Comparison of ENCODE assay signal across 28 cellular contexts in genomic region chr1:99559166-99559565, GRCh38.
"Had no signal": no experiment of that assay in that cellular context is flagged by ENCODE, and none has a peak within 500 bp of the region (broad histone marks: within the 10 kb centered on the region; RNA-seq: fewer than 3 reads in every experiment).

No MANE protein-coding gene starts in this region.

- ATAC-seq: heart right ventricle; left lobe of liver; mucosa of descending colon; natural killer cell treated with Interleukin-12 subunit alpha and Interleukin-12 subunit beta and Interleukin-15 and Interleukin-18, amount 100 ng/mL, for 72 hours; right cardiac atrium; stimulated activated memory B cell treated with anti-CD40 and anti-IgM and Interleukin-4, amounts not matched to agents 10 μg/mL and 1 μg/mL and 100 μg/mL, for 72 hours; stimulated activated naive CD8-positive, alpha-beta T cell treated with anti-CD3 and anti-CD28 coated beads, Interleukin-15, Interleukin-2, amounts not matched to agents 100 U/mL and 50 U/mL, for 24 hours had no signal

- H3K4me3 ChIP-seq: colonic mucosa, esophagus muscularis mucosa, heart right ventricle, lung, mucosa of descending colon, prostate gland, skin epidermis, spleen, testis, tibial artery had no signal

- H3K9ac ChIP-seq: parathyroid adenoma had no signal

- H3K79me2 ChIP-seq: parathyroid adenoma had no signal

- DNase-seq: colonic mucosa; effector CD8-positive, alpha-beta T cell; endodermal cell; foreskin melanocyte; glutamatergic neuron; heart right ventricle; hypothalamus; immature natural killer cell; islet precursor cell; mucosa of descending colon; naive B cell; right cardiac atrium; spleen; stimulated activated CD4-positive, alpha-beta T cell treated with anti-CD3 and anti-CD28 coated beads, Interleukin-4, amount 100 ng/mL, for 4 hours; stimulated activated naive CD8-positive, alpha-beta T cell treated with anti-CD3 and anti-CD28 coated beads, Interleukin-15, Interleukin-2, amounts not matched to agents 100 U/mL and 50 U/mL, for 24 hours; substantia nigra; testis; tibial artery had no signal

- H3K27ac ChIP-seq: colonic mucosa, esophagus muscularis mucosa, heart right ventricle, neutrophil, parathyroid adenoma, prostate gland, spleen, testis, tibial artery had no signal

- FAIRE-seq: endothelial cell of umbilical vein had no signal

- H3K27me3 ChIP-seq: colonic mucosa, esophagus muscularis mucosa, heart right ventricle, neutrophil, spleen, testis, tibial artery had no signal

- H2AFZ ChIP-seq: parathyroid adenoma had no signal

- H3K36me3 ChIP-seq: colonic mucosa, esophagus muscularis mucosa, heart right ventricle, neutrophil, prostate gland, spleen, tibial artery had no signal

- H3K9me3 ChIP-seq: colonic mucosa, esophagus muscularis mucosa, mucosa of descending colon, neutrophil, prostate gland, testis, tibial artery had no signal

- H3K4me1 ChIP-seq: colonic mucosa, heart right ventricle, parathyroid adenoma, prostate gland, spleen, testis, tibial artery had no signal
